In genomic region chr9:124776613-124776951, GRCh38 we compare ENCODE assay signal across 2 cellular contexts.
TF ChIP-seq lines count a peak whose summit lies in the region.

No MANE protein-coding gene starts in this region.

TF ChIP-seq in H1, 55 proteins besides CTCF, POLR2A, EP300 and RAD21:
- TF ChIP-seq KDM1A (IDR thresholded peaks at IDR 0.05; ENCODE audit: borderline replicate concordance, low read length), result peak; percentile 24; the same call in 1 of the 2 replicates
- TF ChIP-seq HDAC2 (IDR thresholded peaks at IDR 0.05; ENCODE audit: borderline replicate concordance in 1 of 2, low read depth in 2 of 2, low read length in 2 of 2), result no peak

TF ChIP-seq in neural cell, 6 proteins besides CTCF, POLR2A, EP300 and RAD21:
- TF ChIP-seq SMC3 (conservative IDR thresholded peaks at IDR 0.05; ENCODE audit: poor library complexity) (no peak), MXI1 (conservative IDR thresholded peaks at IDR 0.05; ENCODE audit: poor library complexity, severe bottlenecking) (no peak), POLR2AphosphoS5 (IDR thresholded peaks at IDR 0.05) (no peak), EZH2 (IDR thresholded peaks at IDR 0.05; ENCODE audit: borderline replicate concordance, insufficient read depth, low read length, poor library complexity, severe bottlenecking) (no peak), REST (IDR thresholded peaks at IDR 0.05; ENCODE audit: borderline replicate concordance) (no peak), TAF1 (IDR thresholded peaks at IDR 0.05; ENCODE audit: low read depth) (no peak)
